8 cellular contexts compared by ENCODE assay signal in the genomic region with DNA sequence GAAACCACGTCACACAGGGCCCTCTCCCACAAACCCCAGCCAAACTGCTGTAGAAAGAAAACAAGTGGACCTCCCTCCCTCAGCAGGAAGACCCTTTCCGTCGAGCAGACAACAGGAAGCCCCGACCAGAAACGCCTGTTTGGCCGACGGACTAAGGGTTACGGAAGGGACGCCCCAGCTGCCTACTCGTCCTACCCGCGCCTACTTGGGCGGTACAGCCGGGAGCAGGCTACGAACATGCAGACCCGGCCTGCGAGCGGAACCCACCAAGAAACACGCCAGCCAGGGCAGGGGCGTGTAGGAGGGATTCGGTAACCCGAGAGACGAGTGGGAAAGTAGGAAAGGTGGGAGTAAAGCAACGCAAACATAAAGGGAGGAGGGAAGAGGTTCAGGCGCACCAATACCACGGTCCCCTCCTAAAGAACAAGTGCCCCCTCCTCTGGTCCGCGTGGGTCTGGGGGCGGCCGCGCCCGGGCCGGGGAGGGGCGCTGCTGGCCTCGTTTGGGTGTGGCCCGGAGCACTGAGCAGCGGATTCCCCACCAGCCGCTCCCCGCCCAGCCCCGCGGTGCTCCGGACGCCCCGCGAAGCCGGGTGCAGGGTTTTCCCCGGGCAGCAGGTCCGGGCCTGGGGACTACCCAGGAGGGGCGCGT. TPM values are rescaled to one million over a fixed set of nuclear protein-coding genes. Genes with fewer than 3 reads are reported as not detected.
DNase-seq lines count a peak whose midpoint lies in the region; ATAC-seq and TF ChIP-seq lines count a peak whose summit lies in the region.

No MANE protein-coding gene starts in this region.

- H3K9me3 ChIP-seq in left lung: no peaks in the 10 kb centered on the region

- peak overlapping the region; percentile 98 for H3K27ac ChIP-seq in left lung

- intact Hi-C loops in MCF 10A (cut with micrococcal nuclease): loop anchor here (5.0 kb wide), 1 partner anchor 54 kb away; no protein-coding TSS in a partner anchor
- intact Hi-C loops in left lung (cut with DNase I): loop anchor here in 1 of 2 donors (10.0 kb wide), 1 partner anchor 58 kb away; no protein-coding TSS in a partner anchor

- H3K27me3 Mint-ChIP-seq in T-cell (no peaks in the 10 kb centered on the region), MCF 10A (ENCODE audit: insufficient read depth, unreplicated experiment) (no peaks in the 10 kb centered on the region)

- H3K4me1 Mint-ChIP-seq in T-cell (peaks cover 52 to 61% (median 54%) of the 10 kb centered on the region in 3 donors), MCF 10A (ENCODE audit: insufficient read depth, unreplicated experiment) (peaks cover 56% of the 10 kb centered on the region)

- H3K4me3 Mint-ChIP-seq in T-cell: peak overlapping the region; percentile 93 to 97 (median 96)
- peak overlapping the region; percentile 89 for H3K4me3 Mint-ChIP-seq in MCF 10A (ENCODE audit: unreplicated experiment)

- POLR2A ChIA-PET in HEK293T (lab: Yijun Ruan, JAX) (interaction anchor here (0.6 to 6.4 kb wide), 13 partner anchors 8 to 120 kb away, joined by 3 to 45 read pairs (median 5); a partner anchor contains a TSS), T-cell (lab: Charles Lee) (no interaction called here), MCF 10A (lab: Yijun Ruan, JAX) (interaction anchor here (0.6 to 21.0 kb wide), 24 partner anchors 8 to 1759 kb away, joined by 3 to 1089 read pairs (median 4); a partner anchor contains a TSS)

- no peak for TF ChIP-seq CTCF in MCF 10A (IDR thresholded peaks at IDR 0.05; ENCODE audit: unreplicated experiment)
- TF ChIP-seq CTCF in left lung (IDR thresholded peaks at IDR 0.05): no peak

- H3K4me1 ChIP-seq in left lung: peaks cover 37 to 72% of the 10 kb centered on the region in 2 donors

- CTCF ChIA-PET in HEK293T (lab: Yijun Ruan, JAX): interaction anchor here (1.1 to 3.3 kb wide), 5 partner anchors 14 to 58 kb away, joined by 4 to 37 read pairs (median 8); no protein-coding TSS in a partner anchor
- CTCF ChIA-PET in T-cell (lab: Charles Lee): interaction anchor here in 1 of 2 donors (1.1 to 1.3 kb wide), 2 partner anchors 10 to 60 kb away, joined by 3 read pairs; no protein-coding TSS in a partner anchor
- CTCF ChIA-PET in MCF 10A (lab: Yijun Ruan, JAX): interaction anchor here (0.7 to 23.4 kb wide), 8 partner anchors 8 to 58 kb away, joined by 3 to 543 read pairs (median 9); no protein-coding TSS in a partner anchor

- ATAC-seq in T-cell (replicated peaks in 1 of 4): peak; percentile 36 to 47 (median 44)
- peak; percentile 6 for ATAC-seq in left lung
- ATAC-seq in GM18505 (IDR thresholded peaks at IDR 0.05; ENCODE audit: unreplicated experiment): no peak

- BruUV-seq in MCF 10A (replicated peaks; lab: Mats Ljungman, UMichigan): TSS peak; percentile 86

- H3K9me3 Mint-ChIP-seq in T-cell: no peaks in the 10 kb centered on the region
- no peaks in the 10 kb centered on the region for H3K9me3 Mint-ChIP-seq in MCF 10A (ENCODE audit: unreplicated experiment)

- H3K27me3 ChIP-seq in left lung: peaks cover 0 to 30% of the 10 kb centered on the region in 2 donors

- H3K36me3 Mint-ChIP-seq in T-cell: peaks cover 3% of the 10 kb centered on the region
- H3K36me3 Mint-ChIP-seq in MCF 10A (ENCODE audit: insufficient read depth, unreplicated experiment): peaks cover 26% of the 10 kb centered on the region

- TF ChIP-seq POLR2A in GM18505 (IDR thresholded peaks at IDR 0.05; ENCODE audit: borderline replicate concordance, extremely low read depth, insufficient read depth, insufficient read length): no peak

- H3K36me3 ChIP-seq in left lung: no peaks in the 10 kb centered on the region

- H3K4me3 ChIP-seq in left lung: peak overlapping the region; percentile 79 to 84

- DNase-seq in HEK293T (ENCODE audit: extremely low spot score) (no peak), T-cell (peak in 24 of 34 experiments; percentile 6 to 44 (median 24)), MCF 10A (ENCODE audit: unreplicated experiment) (no peak), left lung (peak in 1 of 2 donors; percentile 79), Kasumi-1 (lab: John Stamatoyannopoulos, UW) (no peak), NCI-H2029 (lab: John Stamatoyannopoulos, UW) (no peak)
- peak in 5 of 6 experiments; percentile 23 to 63 (median 40) for DNase-seq in stimulated activated naive CD4-positive, alpha-beta T cell (lab: John Stamatoyannopoulos, UW)

- H3K27ac Mint-ChIP-seq in T-cell (peak overlapping the region; percentile 96 to 97), MCF 10A (ENCODE audit: low read depth, unreplicated experiment) (peak overlapping the region; percentile 96)

TF ChIP-seq in HEK293T, 16 proteins besides CTCF, POLR2A, EP300 and RAD21:
- TF ChIP-seq SUZ12 (IDR thresholded peaks at IDR 0.05) (no peak), FOXM1 (IDR thresholded peaks at IDR 0.05; ENCODE audit: borderline replicate concordance) (no peak), L3MBTL2 (conservative IDR thresholded peaks at IDR 0.05) (peak; percentile 65; the same call in 1 of the 2 replicates), BHLHE40 (IDR thresholded peaks at IDR 0.05; ENCODE audit: borderline replicate concordance) (no peak), TARDBP (IDR thresholded peaks at IDR 0.05) (no peak), ZNF384 (IDR thresholded peaks at IDR 0.05) (no peak), CTBP1 (IDR thresholded peaks at IDR 0.05; ENCODE audit: borderline replicate concordance) (no peak), HDGF (IDR thresholded peaks at IDR 0.05; ENCODE audit: borderline replicate concordance) (no peak)

RNA-seq across cellular contexts. Expression of a gene that starts 0.5 kb away (rescaled TPM):
- total RNA-seq in T-cell (100 to 1,000 TPM; 157 to 277 (median 264) TPM), MCF 10A (2022) (1,693 and 1,694 TPM in 2 replicates), left lung (1,000 to 10,000 TPM; 1,069 to 1,250 TPM)

RNA-seq across cellular contexts. Expression of a gene that starts 43.6 kb away (rescaled TPM):
- 100 to 1,000 TPM in 3 of 5 donors, 10 to 100 TPM in 2; 37.3 to 254 (median 195) TPM for total RNA-seq in T-cell
- 1,562 and 1,998 TPM in 2 replicates for total RNA-seq in MCF 10A (2022)
- total RNA-seq in left lung: 100 to 1,000 TPM; 671 to 868 TPM

Comparison
In these comparisons a context has a peak if more than half of its experiments do, and no peak if none do; other contexts are left out.
1. DNase-seq: peak in T-cell (24 of 34) and stimulated activated naive CD4-positive, alpha-beta T cell (5 of 6); none in HEK293T (single experiment), MCF 10A (single experiment), Kasumi-1 (0 of 2) and NCI-H2029 (single experiment).
2. POLR2A ChIA-PET loops: an anchor here in HEK293T (0.6 to 6.4 kb wide) and MCF 10A (0.6 to 21.0 kb wide); none called in T-cell.